Comparison of ENCODE assay signal across 8 cellular contexts in the genomic region with DNA sequence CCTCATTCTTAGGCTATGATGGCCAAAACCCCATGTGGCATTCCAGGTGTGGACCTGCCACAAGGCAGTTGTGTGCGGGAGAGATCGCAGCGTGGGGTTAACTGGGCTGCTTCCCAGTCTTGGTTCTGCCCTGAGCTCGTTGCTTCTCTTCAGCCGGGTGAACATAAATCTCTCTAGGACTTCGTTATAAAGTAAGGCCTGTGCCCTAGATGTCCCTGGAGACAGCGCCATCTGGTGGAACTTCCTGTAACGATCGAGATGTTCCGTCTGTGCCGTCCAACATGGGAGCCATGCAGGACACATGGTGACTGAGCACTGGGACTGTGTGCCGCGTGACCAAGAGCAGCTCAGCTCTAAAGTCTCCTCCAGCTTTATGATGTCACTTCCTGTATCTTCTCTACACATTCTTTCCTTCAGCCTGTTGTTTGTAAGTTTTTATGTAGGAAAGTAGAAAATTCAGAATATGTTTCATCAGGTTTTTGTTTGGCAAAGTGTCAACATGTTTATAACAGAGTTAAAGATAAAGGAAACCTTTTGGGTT. TPM values are rescaled to one million over a fixed set of nuclear protein-coding genes. Genes with fewer than 3 reads are reported as not detected.
DNase-seq lines count a peak whose midpoint lies in the region; ATAC-seq and TF ChIP-seq lines count a peak whose summit lies in the region.

No MANE protein-coding gene starts in this region.

- no peaks in the 10 kb centered on the region for H3K27me3 ChIP-seq in left lung

- no peak overlapping the region for H3K4me3 ChIP-seq in left lung

- peaks cover 0 to 6% of the 10 kb centered on the region in 2 donors for H3K4me1 ChIP-seq in left lung

- no peaks in the 10 kb centered on the region for H3K9me3 ChIP-seq in left lung

- DNase-seq in AG09319 (ENCODE audit: extremely low read depth, low read depth) (peak; percentile 38), NCI-H2227 treated with DMSO at 0.1 percent for 48 hours (lab: John Stamatoyannopoulos, UW) (peak; percentile 34), left lung (peak in 1 of 2 donors; percentile 85)
- peak; percentile 47 for DNase-seq in activated CD4-positive, CD25-positive, alpha-beta regulatory T cell treated with anti-CD3 and anti-CD28 coated beads, Interleukin-2, amount 50 U/mL, for 16 hours (ENCODE audit: low read depth, low spot score)
- DNase-seq in central memory CD4-positive, alpha-beta T cell = peak; percentile 40
- DNase-seq in stimulated activated CD8-positive, alpha-beta memory T cell treated with anti-CD3 and anti-CD28 coated beads, Interleukin-12 subunit alpha, Interleukin-12 subunit beta, amount 100 ng/mL, for 1 hour (ENCODE audit: low read depth) = peak; percentile 52

- peak; percentile 68 for TF ChIP-seq CTCF in AG09319 (IDR thresholded peaks at IDR 0.05; ENCODE audit: low read depth, low read length)
- peak; percentile 59 to 72 for TF ChIP-seq CTCF in left lung (IDR thresholded peaks at IDR 0.05)

- ATAC-seq in GM18870 (IDR thresholded peaks at IDR 0.05; ENCODE audit: unreplicated experiment) = peak; percentile 74
- peak; percentile 81 for ATAC-seq in HG03108 (IDR thresholded peaks at IDR 0.05; ENCODE audit: unreplicated experiment)
- peak; percentile 77 for ATAC-seq in left lung

- no peaks in the 10 kb centered on the region for H3K36me3 ChIP-seq in left lung

- no peak overlapping the region for H3K27ac ChIP-seq in left lung

- intact Hi-C loops in left lung (cut with DNase I) = no loop called here

RNA-seq across cellular contexts. Expression of gene RPP40, which starts 26.8 kb away (rescaled TPM):
- total RNA-seq in left lung = 1 to 10 TPM; 5.3 to 5.5 TPM

RNA-seq across cellular contexts. Expression of gene PPP1R3G, which starts 54.5 kb away (rescaled TPM):
- total RNA-seq in left lung = under 1 TPM; 0.17 to 0.26 TPM
